ENCODE assay signal across 8 cellular contexts in the genomic region with DNA sequence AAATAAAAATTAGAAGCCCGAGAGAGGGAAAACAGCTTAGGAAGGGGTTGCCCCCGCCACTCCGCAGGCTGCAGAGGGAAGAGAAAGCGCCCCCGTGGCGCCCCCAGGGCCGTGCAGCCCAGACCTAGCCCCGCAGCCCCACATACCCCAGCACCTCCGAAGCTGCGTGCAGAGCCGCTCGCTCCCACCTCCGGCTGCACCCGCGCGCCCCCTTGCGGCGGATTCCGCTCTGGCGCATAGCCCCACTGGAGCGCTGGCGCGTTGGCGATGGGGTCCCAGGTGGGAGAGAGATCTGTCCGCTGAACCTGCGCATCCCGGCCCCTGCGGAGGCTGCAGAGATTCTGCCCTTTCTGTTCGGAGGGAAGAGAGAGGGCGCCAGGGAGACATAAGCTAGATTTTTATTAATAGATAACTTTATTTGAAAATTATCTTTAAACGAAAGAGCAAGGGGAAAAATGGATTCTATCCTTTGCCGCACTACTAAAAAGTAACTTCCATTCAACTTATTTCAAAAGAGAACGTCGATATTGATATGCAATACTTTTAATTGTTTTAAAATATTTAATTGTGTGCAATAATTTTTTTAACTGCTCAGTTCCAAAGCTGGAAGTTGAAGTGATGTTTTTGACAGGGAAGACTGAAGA. TPM values are rescaled to one million over a fixed set of nuclear protein-coding genes. Genes with fewer than 3 reads are reported as not detected.
DNase-seq lines count a peak whose midpoint lies in the region; ATAC-seq and TF ChIP-seq lines count a peak whose summit lies in the region.

No MANE protein-coding gene starts in this region.

- peak overlapping the region in 2 of 3 donors; percentile 19 to 25 for H3K4me3 ChIP-seq in right lobe of liver

- peaks cover 0 to 8% (median 0%) of the 10 kb centered on the region in 4 donors for H3K4me1 ChIP-seq in right lobe of liver

- H3K36me3 ChIP-seq in right lobe of liver: no peaks in the 10 kb centered on the region

- H3K27ac ChIP-seq in right lobe of liver: no peak overlapping the region

- peak; percentile 71 to 98 (median 96) for TF ChIP-seq CTCF in right lobe of liver (IDR thresholded peaks at IDR 0.05)

- 5% methylated on average over 22 of the region's 34 CpGs for WGBS in right lobe of liver (ENCODE audit: insufficient coverage, low coverage, low lambda C conversion rate, missing lambda C conversion rate)

- no peaks in the 10 kb centered on the region for H3K9me3 ChIP-seq in right lobe of liver

- H3K27me3 ChIP-seq in right lobe of liver: no peaks in the 10 kb centered on the region

- intact Hi-C loops in right lobe of liver (cut with DNase I): no loop called here

- ATAC-seq in HG02798 (IDR thresholded peaks at IDR 0.05; ENCODE audit: poor library complexity, unreplicated experiment): peak; percentile 100
- peak; percentile 98 to 100 (median 100) for ATAC-seq in right lobe of liver

- DNase-seq in NCI-H524 (lab: John Stamatoyannopoulos, UW): peak; percentile 43 to 81
- DNase-seq in NCI-H524 treated with DMSO at 0.1 percent for 48 hours (lab: John Stamatoyannopoulos, UW): no peak
- peak; percentile 42 for DNase-seq in NCI-H1694 (lab: John Stamatoyannopoulos, UW)
- peak; percentile 83 to 86 for DNase-seq in activated CD4-positive, alpha-beta T cell treated with anti-CD3 and anti-CD28 coated beads for 24 hours (ENCODE audit: low read depth in 2 of 2)
- peak; percentile 71 for DNase-seq in cerebellar cortex (ENCODE audit: low spot score)
- peak; percentile 81 to 87 (median 86) for DNase-seq in right lobe of liver
- peak; percentile 73 to 84 (median 73) for DNase-seq in stimulated activated CD4-positive, alpha-beta T cell treated with anti-CD3 and anti-CD28 coated beads, TNF-alpha, amount 100 ng/mL, for 24 hours (ENCODE audit: low read depth in 3 of 3)

- TF ChIP-seq POLR2A in right lobe of liver (IDR thresholded peaks at IDR 0.05): no peak

RNA-seq across cellular contexts. Expression of a gene that starts 11.7 kb away (rescaled TPM):
- 10 to 100 TPM; 14.7 to 26.5 (median 18.5) TPM for total RNA-seq in right lobe of liver

RNA-seq across cellular contexts. Expression of a gene that starts 31.9 kb away (rescaled TPM):
- total RNA-seq in right lobe of liver: not detected

RNA-seq across cellular contexts. Expression of a gene that starts 46.8 kb away (rescaled TPM):
- total RNA-seq in right lobe of liver: 10 to 100 TPM; 13.6 to 31.4 (median 19.7) TPM
